17 cellular contexts compared by ENCODE assay signal in genomic region chr17:72487731-72488325, GRCh38.
DNase-seq lines count a peak whose midpoint lies in the region; ATAC-seq, FAIRE-seq and TF ChIP-seq lines count a peak whose summit lies in the region.
"Had no signal": no experiment of that assay in that cellular context is flagged by ENCODE, and none has a peak within 500 bp of the region (broad histone marks: within the 10 kb centered on the region; RNA-seq: fewer than 3 reads in every experiment).

No MANE protein-coding gene starts in this region.

- no peaks in the 10 kb centered on the region for H3K9me3 ChIP-seq in mammary epithelial cell (replicated peaks; ENCODE audit: insufficient read depth, low read length)
- H3K9me3 ChIP-seq: SJSA1 had no signal

- H3K4me3 Mint-ChIP-seq in MCF 10A (ENCODE audit: unreplicated experiment) (no peak overlapping the region), brain (peak overlapping the region in 1 of 5 experiments; percentile 54), nephron (no peak overlapping the region)
- H3K4me3 Mint-ChIP-seq: IgD-negative memory B cell had no signal

- no peak overlapping the region for H3K4me3 ChIP-seq in mammary epithelial cell (replicated peaks in 1 of 3; ENCODE audit: insufficient read depth in 1 of 3, low read depth in 2 of 3, low read length in 3 of 3)
- H3K4me3 ChIP-seq: SJSA1 had no signal

- H3K27ac Mint-ChIP-seq in MCF 10A (ENCODE audit: low read depth, unreplicated experiment) (peak overlapping the region; percentile 28), brain (peak overlapping the region in 4 of 5 experiments; percentile 28 to 90 (median 64)), nephron (peak overlapping the region in 2 of 3 experiments; percentile 43 to 64)
- H3K27ac Mint-ChIP-seq: IgD-negative memory B cell had no signal

- in situ Hi-C loops in mammary epithelial cell (cut with MboI; ENCODE audit: low sequenced_read_pairs in 2 of 2): no loop called here

- no peak overlapping the region for H3K4me2 ChIP-seq in mammary epithelial cell (ENCODE audit: insufficient read depth, low read depth, low read length)

- no peak overlapping the region for H2AFZ ChIP-seq in mammary epithelial cell (ENCODE audit: low read depth, low read length)

- 86% methylated on average over 16 of the region's 17 CpGs for WGBS in mammary epithelial cell (ENCODE audit: low coverage, missing lambda C conversion rate)

- H3K9me3 Mint-ChIP-seq in MCF 10A (ENCODE audit: unreplicated experiment) (no peaks in the 10 kb centered on the region), brain (peaks cover 9 to 32% (median 27%) of the 10 kb centered on the region in 5 experiments), nephron (peaks cover 9% of the 10 kb centered on the region)

- no peaks in the 10 kb centered on the region for H3K4me1 ChIP-seq in mammary epithelial cell (ENCODE audit: insufficient read depth, low read length)

- TF ChIP-seq CTCF in MCF 10A (IDR thresholded peaks at IDR 0.05; ENCODE audit: unreplicated experiment) (no peak), mammary epithelial cell (conservative IDR thresholded peaks at IDR 0.05 in 1 of 2, IDR thresholded peaks at IDR 0.05 in 1 of 2; ENCODE audit: extremely low read depth in 1 of 2, insufficient read depth in 1 of 2, low read depth in 1 of 2, low read length in 2 of 2) (no peak), brain (conservative IDR thresholded peaks at IDR 0.05) (no peak), nephron (IDR thresholded peaks at IDR 0.05; ENCODE audit: unreplicated experiment in 3 of 3) (no peak)

- peaks cover 99% of the 10 kb centered on the region for H3K79me2 ChIP-seq in mammary epithelial cell (ENCODE audit: insufficient read depth, low read length)

- H3K4me1 Mint-ChIP-seq in MCF 10A (ENCODE audit: insufficient read depth, unreplicated experiment) (peaks cover 11% of the 10 kb centered on the region), brain (peaks cover 30% of the 10 kb centered on the region), nephron (no peaks in the 10 kb centered on the region)
- H3K4me1 Mint-ChIP-seq: IgD-negative memory B cell had no signal

- peaks cover 2% of the 10 kb centered on the region for H3K36me3 ChIP-seq in mammary epithelial cell (ENCODE audit: insufficient read depth, low read length)
- H3K36me3 ChIP-seq: SJSA1 had no signal

- H3K9ac ChIP-seq in mammary epithelial cell (ENCODE audit: insufficient read depth, low read length): no peak overlapping the region

- BruUV-seq in MCF 10A (replicated peaks; lab: Mats Ljungman, UMichigan): no TSS peak
- BruUV-seq in mammary epithelial cell (replicated peaks; lab: Mats Ljungman, UMichigan): no TSS peak

- H3K27me3 Mint-ChIP-seq in MCF 10A (ENCODE audit: insufficient read depth, unreplicated experiment): no peaks in the 10 kb centered on the region
- H3K27me3 Mint-ChIP-seq in brain: peaks cover 6% of the 10 kb centered on the region
- peaks cover 18% of the 10 kb centered on the region for H3K27me3 Mint-ChIP-seq in nephron (ENCODE audit: low read depth)

- no peak for ATAC-seq in HG03521 (IDR thresholded peaks at IDR 0.05; ENCODE audit: unreplicated experiment)

- H3K36me3 Mint-ChIP-seq in MCF 10A (ENCODE audit: insufficient read depth, unreplicated experiment) (peaks cover 46% of the 10 kb centered on the region), brain (peaks cover 25% of the 10 kb centered on the region), nephron (ENCODE audit: low read depth) (peaks cover 4% of the 10 kb centered on the region)

- dilution Hi-C loops in mammary epithelial cell (cut with HindIII; ENCODE audit: low sequenced_read_pairs): no loop called here

- intact Hi-C loops in MCF 10A (cut with micrococcal nuclease) (no loop called here), mammary epithelial cell (cut with micrococcal nuclease) (no loop called here)

- CTCF ChIA-PET in MCF 10A (lab: Yijun Ruan, JAX): interaction anchor here (0.6 to 0.7 kb wide), 2 partner anchors 158 to 956 kb away, joined by 3 read pairs; no protein-coding TSS in a partner anchor
- CTCF ChIA-PET in mammary epithelial cell (lab: Charles Lee; ENCODE audit: low non-redundant PET): no interaction called here

- POLR2A ChIA-PET in MCF 10A (lab: Yijun Ruan, JAX): no interaction called here

- H3K27me3 ChIP-seq in mammary epithelial cell (ENCODE audit: insufficient read depth, low read length): no peaks in the 10 kb centered on the region
- H3K27me3 ChIP-seq: SJSA1 had no signal

- peaks cover 14% of the 10 kb centered on the region for H4K20me1 ChIP-seq in mammary epithelial cell (ENCODE audit: insufficient read depth, low read length)

- DNase-seq in MCF 10A (ENCODE audit: unreplicated experiment) (no peak), mammary epithelial cell (no peak), urothelium cell line (ENCODE audit: low spot score) (no peak), hypothalamus (lab: John Stamatoyannopoulos, UW) (no peak)
- no peak for DNase-seq in activated CD4-positive, alpha-beta T cell treated with anti-CD3 and anti-CD28 coated beads for 48 hours
- DNase-seq: COR-L47, HCEC 1CT, NCI-H1436 treated with DMSO at 0.1 percent for 48 hours, NCI-H446 treated with DMSO at 0.1 percent for 48 hours, NCI-H82 had no signal

- H3K27ac ChIP-seq in mammary epithelial cell (ENCODE audit: insufficient read depth, low read depth, low read length): no peak overlapping the region
- H3K27ac ChIP-seq: C4-2B, SJSA1 had no signal

- FAIRE-seq in urothelium cell line (lab: Jason Lieb, UNC): peak; percentile 58
- FAIRE-seq: A204.1 had no signal
